In the genomic region with DNA sequence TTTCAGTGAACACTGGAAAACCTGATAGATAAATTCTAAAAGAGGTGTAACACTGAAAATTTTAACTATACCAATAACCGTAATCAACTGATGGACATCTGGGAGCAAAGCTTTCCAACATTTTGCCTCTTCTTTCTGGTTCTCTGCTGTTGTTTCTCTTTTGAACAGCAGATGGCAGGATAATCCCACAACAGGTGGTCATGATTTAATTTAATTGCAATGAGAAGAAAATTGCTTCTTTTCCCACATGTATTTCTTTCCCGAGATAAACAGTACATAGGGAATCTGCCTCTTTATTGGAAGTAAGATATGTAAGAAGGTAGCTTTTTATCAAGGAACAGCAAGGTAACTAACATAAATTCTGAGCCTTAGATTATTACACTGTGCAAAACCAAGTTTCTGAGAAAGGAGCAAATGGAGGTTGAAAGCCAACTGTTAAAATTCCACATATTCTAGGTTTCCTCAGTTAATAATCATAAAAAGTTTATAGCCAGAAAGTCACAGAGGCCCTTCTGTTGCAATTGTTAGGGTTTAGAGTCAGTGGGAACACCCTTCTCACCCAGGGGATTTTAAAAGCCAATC, we compare ENCODE assay signal across 1 cellular context.
A peak's percentile ranks its signal among the peaks of the same experiment; 100 is the strongest.
TF ChIP-seq lines count a peak whose summit lies in the region.

No MANE protein-coding gene starts in this region.

TF ChIP-seq in K562, 482 proteins besides CTCF, POLR2A, EP300 and RAD21 (continued from another document and continues in another):
- TF ChIP-seq, protein P1, sequence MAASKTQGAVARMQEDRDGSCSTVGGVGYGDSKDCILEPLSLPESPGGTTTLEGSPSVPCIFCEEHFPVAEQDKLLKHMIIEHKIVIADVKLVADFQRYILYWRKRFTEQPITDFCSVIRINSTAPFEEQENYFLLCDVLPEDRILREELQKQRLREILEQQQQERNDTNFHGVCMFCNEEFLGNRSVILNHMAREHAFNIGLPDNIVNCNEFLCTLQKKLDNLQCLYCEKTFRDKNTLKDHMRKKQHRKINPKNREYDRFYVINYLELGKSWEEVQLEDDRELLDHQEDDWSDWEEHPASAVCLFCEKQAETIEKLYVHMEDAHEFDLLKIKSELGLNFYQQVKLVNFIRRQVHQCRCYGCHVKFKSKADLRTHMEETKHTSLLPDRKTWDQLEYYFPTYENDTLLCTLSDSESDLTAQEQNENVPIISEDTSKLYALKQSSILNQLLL (CRISPR knock-in tag; IDR thresholded peaks at IDR 0.05; ENCODE audit: borderline replicate concordance): no peak
- TF ChIP-seq WHSC1 (IDR thresholded peaks at IDR 0.05; ENCODE audit: low read length) (no peak), HNRNPL (IDR thresholded peaks at IDR 0.05; ENCODE audit: low read depth, low read length) (no peak), MAZ (CRISPR knock-in tag; conservative IDR thresholded peaks at IDR 0.05 in 1 of 2, IDR thresholded peaks at IDR 0.05 in 1 of 2) (peak in 1 of 2 experiments; percentile 72; a peak in 2 of 4 replicates), PPARD (CRISPR knock-in tag; IDR thresholded peaks at IDR 0.05) (no peak), NELFE (IDR thresholded peaks at IDR 0.05; ENCODE audit: insufficient read depth, insufficient read length) (no peak), KDM5B (IDR thresholded peaks at IDR 0.05; ENCODE audit: insufficient replicate concordance, low read depth, low read length) (no peak), NFIX (CRISPR knock-in tag; IDR thresholded peaks at IDR 0.05; ENCODE audit: low read depth) (no peak), ARID1B (IDR thresholded peaks at IDR 0.05) (no peak), GATAD2B (IDR thresholded peaks at IDR 0.05; ENCODE audit: borderline replicate concordance) (peak; percentile 39; the same call in 1 of the 2 replicates), PML (IDR thresholded peaks at IDR 0.05; ENCODE audit: low read length) (no peak), CBFA2T2 (conservative IDR thresholded peaks at IDR 0.05) (peak; percentile 18; the same call in 1 of the 2 replicates), ARID2 (IDR thresholded peaks at IDR 0.05) (peak; percentile 96), KLF16 (IDR thresholded peaks at IDR 0.05) (peak; percentile 41; the same call in 1 of the 2 replicates), BCL6 (CRISPR knock-in tag; IDR thresholded peaks at IDR 0.05) (no peak), CBX8 (IDR thresholded peaks at IDR 0.05; ENCODE audit: borderline replicate concordance, extremely low read depth, low read depth, low read length, poor library complexity, severe bottlenecking) (no peak), ZNF212 (CRISPR knock-in tag; IDR thresholded peaks at IDR 0.05) (no peak), TCF3 (CRISPR knock-in tag; IDR thresholded peaks at IDR 0.05) (no peak)
- TF ChIP-seq, protein P2, sequence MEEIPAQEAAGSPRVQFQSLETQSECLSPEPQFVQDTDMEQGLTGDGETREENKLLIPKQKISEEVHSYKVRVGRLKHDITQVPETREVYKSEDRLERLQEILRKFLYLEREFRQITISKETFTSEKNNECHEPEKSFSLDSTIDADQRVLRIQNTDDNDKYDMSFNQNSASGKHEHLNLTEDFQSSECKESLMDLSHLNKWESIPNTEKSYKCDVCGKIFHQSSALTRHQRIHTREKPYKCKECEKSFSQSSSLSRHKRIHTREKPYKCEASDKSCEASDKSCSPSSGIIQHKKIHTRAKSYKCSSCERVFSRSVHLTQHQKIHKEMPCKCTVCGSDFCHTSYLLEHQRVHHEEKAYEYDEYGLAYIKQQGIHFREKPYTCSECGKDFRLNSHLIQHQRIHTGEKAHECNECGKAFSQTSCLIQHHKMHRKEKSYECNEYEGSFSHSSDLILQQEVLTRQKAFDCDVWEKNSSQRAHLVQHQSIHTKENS (CRISPR knock-in tag; IDR thresholded peaks at IDR 0.05): no peak
- TF ChIP-seq, protein P3, sequence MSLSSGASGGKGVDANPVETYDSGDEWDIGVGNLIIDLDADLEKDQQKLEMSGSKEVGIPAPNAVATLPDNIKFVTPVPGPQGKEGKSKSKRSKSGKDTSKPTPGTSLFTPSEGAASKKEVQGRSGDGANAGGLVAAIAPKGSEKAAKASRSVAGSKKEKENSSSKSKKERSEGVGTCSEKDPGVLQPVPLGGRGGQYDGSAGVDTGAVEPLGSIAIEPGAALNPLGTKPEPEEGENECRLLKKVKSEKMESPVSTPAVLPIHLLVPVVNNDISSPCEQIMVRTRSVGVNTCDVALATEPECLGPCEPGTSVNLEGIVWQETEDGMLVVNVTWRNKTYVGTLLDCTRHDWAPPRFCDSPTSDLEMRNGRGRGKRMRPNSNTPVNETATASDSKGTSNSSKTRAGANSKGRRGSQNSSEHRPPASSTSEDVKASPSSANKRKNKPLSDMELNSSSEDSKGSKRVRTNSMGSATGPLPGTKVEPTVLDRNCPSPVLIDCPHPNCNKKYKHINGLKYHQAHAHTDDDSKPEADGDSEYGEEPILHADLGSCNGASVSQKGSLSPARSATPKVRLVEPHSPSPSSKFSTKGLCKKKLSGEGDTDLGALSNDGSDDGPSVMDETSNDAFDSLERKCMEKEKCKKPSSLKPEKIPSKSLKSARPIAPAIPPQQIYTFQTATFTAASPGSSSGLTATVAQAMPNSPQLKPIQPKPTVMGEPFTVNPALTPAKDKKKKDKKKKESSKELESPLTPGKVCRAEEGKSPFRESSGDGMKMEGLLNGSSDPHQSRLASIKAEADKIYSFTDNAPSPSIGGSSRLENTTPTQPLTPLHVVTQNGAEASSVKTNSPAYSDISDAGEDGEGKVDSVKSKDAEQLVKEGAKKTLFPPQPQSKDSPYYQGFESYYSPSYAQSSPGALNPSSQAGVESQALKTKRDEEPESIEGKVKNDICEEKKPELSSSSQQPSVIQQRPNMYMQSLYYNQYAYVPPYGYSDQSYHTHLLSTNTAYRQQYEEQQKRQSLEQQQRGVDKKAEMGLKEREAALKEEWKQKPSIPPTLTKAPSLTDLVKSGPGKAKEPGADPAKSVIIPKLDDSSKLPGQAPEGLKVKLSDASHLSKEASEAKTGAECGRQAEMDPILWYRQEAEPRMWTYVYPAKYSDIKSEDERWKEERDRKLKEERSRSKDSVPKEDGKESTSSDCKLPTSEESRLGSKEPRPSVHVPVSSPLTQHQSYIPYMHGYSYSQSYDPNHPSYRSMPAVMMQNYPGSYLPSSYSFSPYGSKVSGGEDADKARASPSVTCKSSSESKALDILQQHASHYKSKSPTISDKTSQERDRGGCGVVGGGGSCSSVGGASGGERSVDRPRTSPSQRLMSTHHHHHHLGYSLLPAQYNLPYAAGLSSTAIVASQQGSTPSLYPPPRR (CRISPR knock-in tag; IDR thresholded peaks at IDR 0.05; ENCODE audit: borderline replicate concordance): no peak
- TF ChIP-seq, protein P4, sequence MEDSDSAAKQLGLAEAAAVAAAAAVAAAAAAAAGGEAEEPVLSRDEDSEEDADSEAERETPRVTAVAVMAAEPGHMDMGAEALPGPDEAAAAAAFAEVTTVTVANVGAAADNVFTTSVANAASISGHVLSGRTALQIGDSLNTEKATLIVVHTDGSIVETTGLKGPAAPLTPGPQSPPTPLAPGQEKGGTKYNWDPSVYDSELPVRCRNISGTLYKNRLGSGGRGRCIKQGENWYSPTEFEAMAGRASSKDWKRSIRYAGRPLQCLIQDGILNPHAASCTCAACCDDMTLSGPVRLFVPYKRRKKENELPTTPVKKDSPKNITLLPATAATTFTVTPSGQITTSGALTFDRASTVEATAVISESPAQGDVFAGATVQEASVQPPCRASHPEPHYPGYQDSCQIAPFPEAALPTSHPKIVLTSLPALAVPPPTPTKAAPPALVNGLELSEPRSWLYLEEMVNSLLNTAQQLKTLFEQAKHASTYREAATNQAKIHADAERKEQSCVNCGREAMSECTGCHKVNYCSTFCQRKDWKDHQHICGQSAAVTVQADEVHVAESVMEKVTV (CRISPR knock-in tag; IDR thresholded peaks at IDR 0.05): peak; percentile 99
- TF ChIP-seq, protein P5, sequence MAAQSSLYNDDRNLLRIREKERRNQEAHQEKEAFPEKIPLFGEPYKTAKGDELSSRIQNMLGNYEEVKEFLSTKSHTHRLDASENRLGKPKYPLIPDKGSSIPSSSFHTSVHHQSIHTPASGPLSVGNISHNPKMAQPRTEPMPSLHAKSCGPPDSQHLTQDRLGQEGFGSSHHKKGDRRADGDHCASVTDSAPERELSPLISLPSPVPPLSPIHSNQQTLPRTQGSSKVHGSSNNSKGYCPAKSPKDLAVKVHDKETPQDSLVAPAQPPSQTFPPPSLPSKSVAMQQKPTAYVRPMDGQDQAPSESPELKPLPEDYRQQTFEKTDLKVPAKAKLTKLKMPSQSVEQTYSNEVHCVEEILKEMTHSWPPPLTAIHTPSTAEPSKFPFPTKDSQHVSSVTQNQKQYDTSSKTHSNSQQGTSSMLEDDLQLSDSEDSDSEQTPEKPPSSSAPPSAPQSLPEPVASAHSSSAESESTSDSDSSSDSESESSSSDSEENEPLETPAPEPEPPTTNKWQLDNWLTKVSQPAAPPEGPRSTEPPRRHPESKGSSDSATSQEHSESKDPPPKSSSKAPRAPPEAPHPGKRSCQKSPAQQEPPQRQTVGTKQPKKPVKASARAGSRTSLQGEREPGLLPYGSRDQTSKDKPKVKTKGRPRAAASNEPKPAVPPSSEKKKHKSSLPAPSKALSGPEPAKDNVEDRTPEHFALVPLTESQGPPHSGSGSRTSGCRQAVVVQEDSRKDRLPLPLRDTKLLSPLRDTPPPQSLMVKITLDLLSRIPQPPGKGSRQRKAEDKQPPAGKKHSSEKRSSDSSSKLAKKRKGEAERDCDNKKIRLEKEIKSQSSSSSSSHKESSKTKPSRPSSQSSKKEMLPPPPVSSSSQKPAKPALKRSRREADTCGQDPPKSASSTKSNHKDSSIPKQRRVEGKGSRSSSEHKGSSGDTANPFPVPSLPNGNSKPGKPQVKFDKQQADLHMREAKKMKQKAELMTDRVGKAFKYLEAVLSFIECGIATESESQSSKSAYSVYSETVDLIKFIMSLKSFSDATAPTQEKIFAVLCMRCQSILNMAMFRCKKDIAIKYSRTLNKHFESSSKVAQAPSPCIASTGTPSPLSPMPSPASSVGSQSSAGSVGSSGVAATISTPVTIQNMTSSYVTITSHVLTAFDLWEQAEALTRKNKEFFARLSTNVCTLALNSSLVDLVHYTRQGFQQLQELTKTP (IDR thresholded peaks at IDR 0.05; ENCODE audit: low read depth in 1 of 2, partially characterized antibody in 2 of 2): no peak
- TF ChIP-seq, protein P6, sequence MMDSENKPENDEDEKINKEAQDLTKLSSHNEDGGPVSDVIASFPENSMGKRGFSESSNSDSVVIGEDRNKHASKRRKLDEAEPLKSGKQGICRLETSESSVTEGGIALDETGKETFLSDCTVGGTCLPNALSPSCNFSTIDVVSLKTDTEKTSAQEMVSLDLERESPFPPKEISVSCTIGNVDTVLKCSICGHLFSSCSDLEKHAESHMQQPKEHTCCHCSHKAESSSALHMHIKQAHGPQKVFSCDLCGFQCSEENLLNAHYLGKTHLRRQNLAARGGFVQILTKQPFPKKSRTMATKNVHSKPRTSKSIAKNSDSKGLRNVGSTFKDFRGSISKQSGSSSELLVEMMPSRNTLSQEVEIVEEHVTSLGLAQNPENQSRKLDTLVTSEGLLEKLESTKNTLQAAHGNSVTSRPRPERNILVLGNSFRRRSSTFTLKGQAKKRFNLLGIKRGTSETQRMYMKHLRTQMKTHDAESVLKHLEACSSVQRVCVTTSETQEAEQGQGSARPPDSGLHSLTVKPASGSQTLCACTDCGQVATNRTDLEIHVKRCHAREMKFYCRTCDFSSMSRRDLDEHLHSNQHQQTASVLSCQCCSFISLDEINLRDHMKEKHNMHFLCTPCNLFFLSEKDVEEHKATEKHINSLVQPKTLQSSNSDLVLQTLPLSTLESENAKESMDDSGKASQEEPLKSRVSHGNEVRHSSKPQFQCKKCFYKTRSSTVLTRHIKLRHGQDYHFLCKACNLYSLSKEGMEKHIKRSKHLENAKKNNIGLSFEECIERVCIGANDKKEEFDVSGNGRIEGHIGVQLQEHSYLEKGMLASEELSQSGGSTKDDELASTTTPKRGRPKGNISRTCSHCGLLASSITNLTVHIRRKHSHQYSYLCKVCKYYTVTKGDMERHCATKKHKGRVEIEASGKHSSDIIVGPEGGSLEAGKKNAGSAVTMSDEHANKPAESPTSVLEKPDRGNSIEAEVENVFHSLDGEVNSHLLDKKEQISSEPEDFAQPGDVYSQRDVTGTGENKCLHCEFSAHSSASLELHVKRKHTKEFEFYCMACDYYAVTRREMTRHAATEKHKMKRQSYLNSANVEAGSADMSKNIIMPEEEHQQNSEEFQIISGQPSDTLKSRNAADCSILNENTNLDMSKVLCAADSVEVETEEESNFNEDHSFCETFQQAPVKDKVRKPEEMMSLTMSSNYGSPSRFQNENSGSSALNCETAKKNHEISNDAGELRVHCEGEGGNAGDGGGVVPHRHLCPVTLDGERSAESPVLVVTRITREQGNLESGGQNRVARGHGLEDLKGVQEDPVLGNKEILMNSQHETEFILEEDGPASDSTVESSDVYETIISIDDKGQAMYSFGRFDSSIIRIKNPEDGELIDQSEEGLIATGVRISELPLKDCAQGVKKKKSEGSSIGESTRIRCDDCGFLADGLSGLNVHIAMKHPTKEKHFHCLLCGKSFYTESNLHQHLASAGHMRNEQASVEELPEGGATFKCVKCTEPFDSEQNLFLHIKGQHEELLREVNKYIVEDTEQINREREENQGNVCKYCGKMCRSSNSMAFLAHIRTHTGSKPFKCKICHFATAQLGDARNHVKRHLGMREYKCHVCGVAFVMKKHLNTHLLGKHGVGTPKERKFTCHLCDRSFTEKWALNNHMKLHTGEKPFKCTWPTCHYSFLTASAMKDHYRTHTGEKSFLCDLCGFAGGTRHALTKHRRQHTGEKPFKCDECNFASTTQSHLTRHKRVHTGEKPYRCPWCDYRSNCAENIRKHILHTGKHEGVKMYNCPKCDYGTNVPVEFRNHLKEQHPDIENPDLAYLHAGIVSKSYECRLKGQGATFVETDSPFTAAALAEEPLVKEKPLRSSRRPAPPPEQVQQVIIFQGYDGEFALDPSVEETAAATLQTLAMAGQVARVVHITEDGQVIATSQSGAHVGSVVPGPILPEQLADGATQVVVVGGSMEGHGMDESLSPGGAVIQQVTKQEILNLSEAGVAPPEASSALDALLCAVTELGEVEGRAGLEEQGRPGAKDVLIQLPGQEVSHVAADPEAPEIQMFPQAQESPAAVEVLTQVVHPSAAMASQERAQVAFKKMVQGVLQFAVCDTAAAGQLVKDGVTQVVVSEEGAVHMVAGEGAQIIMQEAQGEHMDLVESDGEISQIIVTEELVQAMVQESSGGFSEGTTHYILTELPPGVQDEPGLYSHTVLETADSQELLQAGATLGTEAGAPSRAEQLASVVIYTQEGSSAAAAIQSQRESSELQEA (IDR thresholded peaks at IDR 0.05; ENCODE audit: low read depth): no peak
